In genomic region chr16:84741351-84741791, GRCh38 we compare ENCODE assay signal across 8 cellular contexts. TPM values are rescaled to one million over a fixed set of nuclear protein-coding genes. Genes with fewer than 3 reads are reported as not detected.
DNase-seq lines count a peak whose midpoint lies in the region; ATAC-seq and TF ChIP-seq lines count a peak whose summit lies in the region.

No MANE protein-coding gene starts in this region.

- H3K36me3 ChIP-seq in mammary epithelial cell (ENCODE audit: insufficient read depth, low read length): peaks cover 4% of the 10 kb centered on the region

- H3K27ac Mint-ChIP-seq in MCF 10A (ENCODE audit: low read depth, unreplicated experiment) (peak overlapping the region; percentile 3), glutamatergic neuron (ENCODE audit: unreplicated experiment) (peak overlapping the region; percentile 91)
- H3K27ac Mint-ChIP-seq in T-helper 2 cell treated with Interferon-gamma antibody and Interleukin-4, amounts not matched to agents 5 μg/mL and 100 μg/mL, for 36 hours: peak overlapping the region; percentile 33

- DNase-seq in MCF 10A (ENCODE audit: unreplicated experiment): no peak
- no peak for DNase-seq in mammary epithelial cell
- DNase-seq in T-helper 2 cell treated with Interferon-gamma antibody and Interleukin-4, amounts not matched to agents 5 μg/mL and 100 μg/mL, for 36 hours (ENCODE audit: low spot score): no peak
- DNase-seq in glutamatergic neuron: no peak
- peak in 37 of 49 donors; percentile 17 to 86 (median 55) for DNase-seq in substantia nigra (lab: John Stamatoyannopoulos, UW)
- DNase-seq in DMS79 (lab: John Stamatoyannopoulos, UW): no peak

- H2AFZ ChIP-seq in mammary epithelial cell (ENCODE audit: low read depth, low read length): no peak overlapping the region

- H3K4me3 ChIP-seq in mammary epithelial cell (replicated peaks in 1 of 3; ENCODE audit: insufficient read depth in 1 of 3, low read depth in 2 of 3, low read length in 3 of 3): no peak overlapping the region

- peaks cover 25% of the 10 kb centered on the region for H3K4me1 Mint-ChIP-seq in MCF 10A (ENCODE audit: insufficient read depth, unreplicated experiment)
- peaks cover 30% of the 10 kb centered on the region for H3K4me1 Mint-ChIP-seq in T-helper 2 cell treated with Interferon-gamma antibody and Interleukin-4, amounts not matched to agents 5 μg/mL and 100 μg/mL, for 36 hours (ENCODE audit: low read depth)
- H3K4me1 Mint-ChIP-seq in glutamatergic neuron (ENCODE audit: low read depth, unreplicated experiment): peaks cover 61% of the 10 kb centered on the region

- POLR2A ChIA-PET in MCF 10A (lab: Yijun Ruan, JAX): no interaction called here

- ATAC-seq in GM18502 (IDR thresholded peaks at IDR 0.05; ENCODE audit: poor library complexity, unreplicated experiment): no peak
- no peak for ATAC-seq in GM18870 (IDR thresholded peaks at IDR 0.05; ENCODE audit: unreplicated experiment)

- H3K27me3 Mint-ChIP-seq in MCF 10A (ENCODE audit: insufficient read depth, unreplicated experiment): no peaks in the 10 kb centered on the region
- no peaks in the 10 kb centered on the region for H3K27me3 Mint-ChIP-seq in T-helper 2 cell treated with Interferon-gamma antibody and Interleukin-4, amounts not matched to agents 5 μg/mL and 100 μg/mL, for 36 hours (ENCODE audit: low read depth)
- no peaks in the 10 kb centered on the region for H3K27me3 Mint-ChIP-seq in glutamatergic neuron (ENCODE audit: unreplicated experiment)

- in situ Hi-C loops in mammary epithelial cell (cut with MboI; ENCODE audit: low sequenced_read_pairs in 2 of 2): no loop called here

- 11% methylated on average over 2 of the region's 2 CpGs for WGBS in mammary epithelial cell (ENCODE audit: low coverage, missing lambda C conversion rate)

- H3K4me3 Mint-ChIP-seq in MCF 10A (ENCODE audit: unreplicated experiment) (no peak overlapping the region), glutamatergic neuron (ENCODE audit: unreplicated experiment) (peak overlapping the region; percentile 35)
- no peak overlapping the region for H3K4me3 Mint-ChIP-seq in T-helper 2 cell treated with Interferon-gamma antibody and Interleukin-4, amounts not matched to agents 5 μg/mL and 100 μg/mL, for 36 hours

- H3K79me2 ChIP-seq in mammary epithelial cell (ENCODE audit: insufficient read depth, low read length): peaks cover 97% of the 10 kb centered on the region

- CTCF ChIA-PET in MCF 10A (lab: Yijun Ruan, JAX) (interaction anchor here (0.9 to 9.5 kb wide), 9 partner anchors 9 to 220 kb away, joined by 3 to 128 read pairs (median 24); no protein-coding TSS in a partner anchor), mammary epithelial cell (lab: Charles Lee; ENCODE audit: low non-redundant PET) (no interaction called here)

- intact Hi-C loops in MCF 10A (cut with micrococcal nuclease) (no loop called here), mammary epithelial cell (cut with micrococcal nuclease) (no loop called here)

- H3K27me3 ChIP-seq in mammary epithelial cell (ENCODE audit: insufficient read depth, low read length): no peaks in the 10 kb centered on the region

- H3K4me2 ChIP-seq in mammary epithelial cell (ENCODE audit: insufficient read depth, low read depth, low read length): no peak overlapping the region

- H3K36me3 Mint-ChIP-seq in MCF 10A (ENCODE audit: insufficient read depth, unreplicated experiment) (peaks cover 32% of the 10 kb centered on the region), glutamatergic neuron (ENCODE audit: unreplicated experiment) (no peaks in the 10 kb centered on the region)
- peaks cover 28% of the 10 kb centered on the region for H3K36me3 Mint-ChIP-seq in T-helper 2 cell treated with Interferon-gamma antibody and Interleukin-4, amounts not matched to agents 5 μg/mL and 100 μg/mL, for 36 hours (ENCODE audit: low read depth)

- peaks cover 28% of the 10 kb centered on the region for H3K4me1 ChIP-seq in mammary epithelial cell (ENCODE audit: insufficient read depth, low read length)

- BruUV-seq in MCF 10A (replicated peaks; lab: Mats Ljungman, UMichigan) (no TSS peak), mammary epithelial cell (replicated peaks; lab: Mats Ljungman, UMichigan) (no TSS peak)

- TF ChIP-seq CTCF in MCF 10A (IDR thresholded peaks at IDR 0.05; ENCODE audit: unreplicated experiment): no peak
- TF ChIP-seq CTCF in mammary epithelial cell (conservative IDR thresholded peaks at IDR 0.05 in 1 of 2, IDR thresholded peaks at IDR 0.05 in 1 of 2; ENCODE audit: extremely low read depth in 1 of 2, insufficient read depth in 1 of 2, low read depth in 1 of 2, low read length in 2 of 2): no peak
- no peak for TF ChIP-seq CTCF in glutamatergic neuron (IDR thresholded peaks at IDR 0.05; ENCODE audit: partially characterized antibody, unreplicated experiment)

- no peaks in the 10 kb centered on the region for H3K9me3 ChIP-seq in mammary epithelial cell (replicated peaks; ENCODE audit: insufficient read depth, low read length)

- H3K9me3 Mint-ChIP-seq in MCF 10A (ENCODE audit: unreplicated experiment) (no peaks in the 10 kb centered on the region), glutamatergic neuron (ENCODE audit: unreplicated experiment) (peaks cover 5% of the 10 kb centered on the region)
- no peaks in the 10 kb centered on the region for H3K9me3 Mint-ChIP-seq in T-helper 2 cell treated with Interferon-gamma antibody and Interleukin-4, amounts not matched to agents 5 μg/mL and 100 μg/mL, for 36 hours

- no peak overlapping the region for H3K27ac ChIP-seq in mammary epithelial cell (ENCODE audit: insufficient read depth, low read depth, low read length)
- H3K27ac ChIP-seq in substantia nigra (ENCODE audit: low read depth, low read length, poor library complexity, severe bottlenecking): peak overlapping the region; percentile 82

- dilution Hi-C loops in mammary epithelial cell (cut with HindIII; ENCODE audit: low sequenced_read_pairs): loop anchor here (5.0 to 10.0 kb wide), 2 partner anchors 39 to 203 kb away; no protein-coding TSS in a partner anchor

- H4K20me1 ChIP-seq in mammary epithelial cell (ENCODE audit: insufficient read depth, low read length): peaks cover 11% of the 10 kb centered on the region

- H3K9ac ChIP-seq in mammary epithelial cell (ENCODE audit: insufficient read depth, low read length): no peak overlapping the region

RNA-seq across cellular contexts. Expression of gene USP10, which starts 41.6 kb away (rescaled TPM):
- total RNA-seq in MCF 10A (2022) (114 and 129 TPM in 2 replicates), mammary epithelial cell (100 to 1,000 TPM in 1 of 2 donors, 10 to 100 TPM in 1; 60.5 to 111 TPM), glutamatergic neuron (ENCODE audit: unreplicated experiment) (100 TPM)
- 82.9 TPM for polyA plus RNA-seq in mammary epithelial cell
- 390 TPM for polyA minus RNA-seq in mammary epithelial cell

Comparison
In these comparisons a context has a peak if more than half of its experiments do, and no peak if none do; other contexts are left out.
1. DNase-seq: peak in substantia nigra (37 of 49); none in MCF 10A (single experiment), mammary epithelial cell (single experiment), T-helper 2 cell treated with Interferon-gamma antibody and Interleukin-4, amounts not matched to agents 5 μg/mL and 100 μg/mL, for 36 hours (single experiment), glutamatergic neuron (single experiment) and DMS79 (single experiment).
2. H3K27ac Mint-ChIP-seq: peak in every context shown above with its lines; median percentile 91 in glutamatergic neuron; 33 in T-helper 2 cell treated with Interferon-gamma antibody and Interleukin-4, amounts not matched to agents 5 μg/mL and 100 μg/mL, for 36 hours; 3 in MCF 10A.